Comparison of ENCODE assay signal across 19 cellular contexts in genomic region chr13:113538689-113539058, GRCh38. TPM values are rescaled to one million over a fixed set of nuclear protein-coding genes. Genes with fewer than 3 reads are reported as not detected.
DNase-seq lines count a peak whose midpoint lies in the region; ATAC-seq and TF ChIP-seq lines count a peak whose summit lies in the region.
"Had no signal": no experiment of that assay in that cellular context is flagged by ENCODE, and none has a peak within 500 bp of the region (broad histone marks: within the 10 kb centered on the region; RNA-seq: fewer than 3 reads in every experiment).

No MANE protein-coding gene starts in this region.

- no peaks in the 10 kb centered on the region for H3K27me3 ChIP-seq in BLaER1 treated with 17β-estradiol and CSF1 and Interleukin-3, amounts not matched to agents 10 nM and 100 nM
- H3K27me3 ChIP-seq in RWPE2 (ENCODE audit: insufficient read depth, poor library complexity, severe bottlenecking) (no peaks in the 10 kb centered on the region), left lung (no peaks in the 10 kb centered on the region)

- peak overlapping the region in 5 of 11 experiments; percentile 15 to 76 (median 67); a peak in 5 of 22 replicates for H3K9ac ChIP-seq in BLaER1 treated with 17β-estradiol and CSF1 and Interleukin-3, amounts not matched to agents 10 nM and 100 nM

- peaks cover 19 to 72% (median 62%) of the 10 kb centered on the region in 11 experiments for H3K36me3 ChIP-seq in BLaER1 treated with 17β-estradiol and CSF1 and Interleukin-3, amounts not matched to agents 10 nM and 100 nM
- H3K36me3 ChIP-seq in RWPE2 (ENCODE audit: low read depth) (peaks cover 41% of the 10 kb centered on the region), left lung (peaks cover 0 to 73% of the 10 kb centered on the region in 2 donors)

- peaks cover 4 to 76% (median 64%) of the 10 kb centered on the region in 10 experiments for H3K4me1 ChIP-seq in BLaER1 treated with 17β-estradiol and CSF1 and Interleukin-3, amounts not matched to agents 10 nM and 100 nM
- H3K4me1 ChIP-seq in RWPE2 (ENCODE audit: insufficient read depth, poor library complexity, severe bottlenecking), result no peaks in the 10 kb centered on the region
- no peaks in the 10 kb centered on the region for H3K4me1 ChIP-seq in left lung

- peak overlapping the region in 6 of 11 experiments; percentile 79 to 94 (median 88); a peak in 12 of 22 replicates for H3K27ac ChIP-seq in BLaER1 treated with 17β-estradiol and CSF1 and Interleukin-3, amounts not matched to agents 10 nM and 100 nM
- no peak overlapping the region for H3K27ac ChIP-seq in RWPE2 (ENCODE audit: poor library complexity, severe bottlenecking)
- H3K27ac ChIP-seq in left lung, result no peak overlapping the region

- H3K9me3 ChIP-seq in BLaER1 treated with 17β-estradiol and CSF1 and Interleukin-3, amounts not matched to agents 10 nM and 100 nM (replicated peaks in 1 of 11), result peaks cover 24 to 56% (median 33%) of the 10 kb centered on the region in 11 experiments
- H3K9me3 ChIP-seq in RWPE2 (ENCODE audit: severe bottlenecking) (no peaks in the 10 kb centered on the region), left lung (peaks cover 0 to 3% of the 10 kb centered on the region in 2 donors)

- DNase-seq in RWPE2 (ENCODE audit: low spot score) (peak; percentile 39), left lung (peak; percentile 24 to 72), sciatic nerve (ENCODE audit: low spot score) (peak; percentile 33), NCI-H345 (lab: John Stamatoyannopoulos, UW) (no peak), dedifferentiated amniotic fluid mesenchymal stem cell (ENCODE audit: extremely low spot score) (no peak), NCI-H2171 treated with DMSO at 0.1 percent for 48 hours (lab: John Stamatoyannopoulos, UW) (no peak)
- DNase-seq: CD8-positive, alpha-beta memory T cell; DMS79 treated with DMSO at 0.1 percent for 48 hours; GOT3; KG1; NCI-H187; NCI-H2107; NCI-H2227 treated with DMSO at 0.1 percent for 48 hours; NCI-H524; NCI-H82; RPMI8226; SIG-M5 had no signal

- H3K4me3 ChIP-seq in BLaER1 treated with 17β-estradiol and CSF1 and Interleukin-3, amounts not matched to agents 10 nM and 100 nM, result no peak overlapping the region
- H3K4me3 ChIP-seq in RWPE2 (ENCODE audit: severe bottlenecking) (no peak overlapping the region), left lung (no peak overlapping the region)

- ATAC-seq in RWPE2 (ENCODE audit: low read depth) (no peak), left lung (no peak), sciatic nerve (no peak), GM19397 (IDR thresholded peaks at IDR 0.05; ENCODE audit: unreplicated experiment) (no peak)

- H3K4me2 ChIP-seq in BLaER1 treated with 17β-estradiol and CSF1 and Interleukin-3, amounts not matched to agents 10 nM and 100 nM, result peak overlapping the region in 7 of 11 experiments; percentile 58 to 77 (median 68); a peak in 9 of 22 replicates

- TF ChIP-seq CTCF in RWPE2 (IDR thresholded peaks at IDR 0.05; ENCODE audit: poor library complexity, severe bottlenecking), result no peak
- TF ChIP-seq CTCF in left lung (IDR thresholded peaks at IDR 0.05), result no peak

- H4K20me1 ChIP-seq in BLaER1 treated with 17β-estradiol and CSF1 and Interleukin-3, amounts not matched to agents 10 nM and 100 nM, result peaks cover 0 to 1% (median 0%) of the 10 kb centered on the region in 11 experiments; a peak in 2 of 22 replicates

- intact Hi-C loops in left lung (cut with DNase I), result no loop called here
- intact Hi-C loops in sciatic nerve (cut with DNase I), result no loop called here

RNA-seq across cellular contexts. Expression of gene TFDP1, which starts 45.9 kb away (rescaled TPM):
- total RNA-seq in left lung (10 to 100 TPM; 48.8 to 61.9 TPM), sciatic nerve (36.1 TPM)

RNA-seq across cellular contexts. Expression of gene DCUN1D2, which starts 48.2 kb away (rescaled TPM):
- 10 to 100 TPM; 10.3 to 19.4 TPM for total RNA-seq in left lung
- total RNA-seq in sciatic nerve, result 28.3 TPM

Comparison
In these comparisons a context has a peak if more than half of its experiments do, and no peak if none do; other contexts are left out.
1. H3K27ac ChIP-seq: peak in BLaER1 treated with 17β-estradiol and CSF1 and Interleukin-3, amounts not matched to agents 10 nM and 100 nM (6 of 11); none in RWPE2 (single experiment) and left lung (0 of 2).
2. DNase-seq: peak in RWPE2 (single experiment), left lung (2 of 2) and sciatic nerve (single experiment); none in NCI-H345 (single experiment), dedifferentiated amniotic fluid mesenchymal stem cell (single experiment) and NCI-H2171 treated with DMSO at 0.1 percent for 48 hours (single experiment).